In the genomic region with DNA sequence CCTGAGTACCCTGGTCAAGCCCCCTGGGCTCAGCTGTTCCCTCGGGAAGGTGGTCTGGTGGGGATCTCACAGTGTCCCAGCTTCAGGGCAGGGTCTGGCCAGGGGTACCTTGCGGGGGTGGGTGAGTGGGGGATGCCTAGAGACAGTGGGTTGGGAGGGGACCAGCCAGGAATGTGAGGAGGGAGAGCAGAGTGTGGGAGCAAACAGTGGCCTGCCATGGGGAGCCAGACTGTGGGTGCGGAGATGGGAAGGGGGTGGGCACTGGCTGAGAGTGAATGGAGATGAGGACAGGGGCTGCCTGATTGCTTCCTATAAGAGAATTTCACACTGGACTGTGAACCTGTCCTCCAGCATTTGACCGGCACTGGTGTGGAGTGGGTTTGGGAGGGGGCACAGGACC, we compare ENCODE assay signal across 1 cellular context.
TF ChIP-seq lines count a peak whose summit lies in the region.

No MANE protein-coding gene starts in this region.

TF ChIP-seq in H1, 55 proteins besides CTCF, POLR2A, EP300 and RAD21:
- TF ChIP-seq EZH2 (IDR thresholded peaks at IDR 0.05; ENCODE audit: low read depth, low read length, severe bottlenecking) (no peak), SP4 (IDR thresholded peaks at IDR 0.05; ENCODE audit: low read length) (no peak), GABPA (IDR thresholded peaks at IDR 0.05; ENCODE audit: borderline replicate concordance, insufficient read depth, low read length) (no peak), SIN3A (conservative IDR thresholded peaks at IDR 0.05 in 1 of 2, IDR thresholded peaks at IDR 0.05 in 1 of 2; ENCODE audit: low read depth in 1 of 2, low read length in 2 of 2) (no peak), MAX (IDR thresholded peaks at IDR 0.05) (no peak), RNF2 (IDR thresholded peaks at IDR 0.05; ENCODE audit: borderline replicate concordance, low read depth, low read length, missing control alignments, poor library complexity, severe bottlenecking) (no peak), CREB1 (IDR thresholded peaks at IDR 0.05) (no peak), EGR1 (IDR thresholded peaks at IDR 0.05; ENCODE audit: borderline replicate concordance, low read depth, low read length) (no peak), E2F6 (IDR thresholded peaks at IDR 0.05) (no peak), CHD1 (IDR thresholded peaks at IDR 0.05; ENCODE audit: low read depth, low read length) (no peak), GTF2F1 (IDR thresholded peaks at IDR 0.05; ENCODE audit: borderline replicate concordance, low read depth, low read length) (no peak), NANOG (IDR thresholded peaks at IDR 0.05; ENCODE audit: insufficient read depth, low read depth, low read length, poor library complexity, severe bottlenecking) (no peak)
TF ChIP-seq in H1: peak in this region for 0.
